ENCODE assay signal across 8 cellular contexts in genomic region chr17:77834170-77835115, GRCh38.
DNase-seq lines count a peak whose midpoint lies in the region; ATAC-seq and TF ChIP-seq lines count a peak whose summit lies in the region.

No MANE protein-coding gene starts in this region.

- no peaks in the 10 kb centered on the region for H3K27me3 Mint-ChIP-seq in Calu3 (ENCODE audit: unreplicated experiment)
- H3K27me3 Mint-ChIP-seq in stimulated activated memory B cell treated with anti-CD40 and anti-IgM and Interleukin-4, amounts not matched to agents 10 μg/mL and 1 μg/mL and 100 μg/mL, for 72 hours: peaks cover 78% of the 10 kb centered on the region

- intact Hi-C loops in Calu3 (cut with micrococcal nuclease; ENCODE audit: unreplicated experiment) (no loop called here), colonic mucosa (cut with DNase I) (no loop called here)

- TF ChIP-seq CTCF in Calu3 (IDR thresholded peaks at IDR 0.05; ENCODE audit: unreplicated experiment): no peak
- TF ChIP-seq CTCF in colonic mucosa (IDR thresholded peaks at IDR 0.05): no peak

- H3K9me3 ChIP-seq in colonic mucosa: no peaks in the 10 kb centered on the region

- no peaks in the 10 kb centered on the region for H3K9me3 Mint-ChIP-seq in Calu3 (ENCODE audit: low read depth, unreplicated experiment)
- H3K9me3 Mint-ChIP-seq in stimulated activated memory B cell treated with anti-CD40 and anti-IgM and Interleukin-4, amounts not matched to agents 10 μg/mL and 1 μg/mL and 100 μg/mL, for 72 hours: no peaks in the 10 kb centered on the region

- CTCF ChIA-PET in Calu3 (lab: Charles Lee): interaction anchor here (0.6 to 0.9 kb wide), 3 partner anchors 9 to 124 kb away, joined by 3 read pairs; partner anchors contain the start of gene TNRC6C

- H3K4me3 Mint-ChIP-seq in Calu3 (ENCODE audit: low read depth, unreplicated experiment): peak overlapping the region; percentile 22
- peak overlapping the region; percentile 6 for H3K4me3 Mint-ChIP-seq in stimulated activated memory B cell treated with anti-CD40 and anti-IgM and Interleukin-4, amounts not matched to agents 10 μg/mL and 1 μg/mL and 100 μg/mL, for 72 hours

- peaks cover 5% of the 10 kb centered on the region for H3K36me3 Mint-ChIP-seq in Calu3 (ENCODE audit: insufficient read depth, unreplicated experiment)
- H3K36me3 Mint-ChIP-seq in stimulated activated memory B cell treated with anti-CD40 and anti-IgM and Interleukin-4, amounts not matched to agents 10 μg/mL and 1 μg/mL and 100 μg/mL, for 72 hours: no peaks in the 10 kb centered on the region

- peak overlapping the region; percentile 58 for H3K27ac Mint-ChIP-seq in Calu3 (ENCODE audit: unreplicated experiment)
- no peak overlapping the region for H3K27ac Mint-ChIP-seq in stimulated activated memory B cell treated with anti-CD40 and anti-IgM and Interleukin-4, amounts not matched to agents 10 μg/mL and 1 μg/mL and 100 μg/mL, for 72 hours

- H3K4me3 ChIP-seq in colonic mucosa: no peak overlapping the region

- no peak overlapping the region for H3K9ac ChIP-seq in colonic mucosa (ENCODE audit: low read depth in 2 of 2, low read length in 2 of 2)

- BruUV-seq in Calu3 (replicated peaks; lab: Mats Ljungman, UMichigan): no TSS peak

- H3K4me1 Mint-ChIP-seq in Calu3 (ENCODE audit: low read depth, unreplicated experiment): peaks cover 49% of the 10 kb centered on the region
- H3K4me1 Mint-ChIP-seq in stimulated activated memory B cell treated with anti-CD40 and anti-IgM and Interleukin-4, amounts not matched to agents 10 μg/mL and 1 μg/mL and 100 μg/mL, for 72 hours: peaks cover 26% of the 10 kb centered on the region

- DNase-seq in Calu3 (peak; percentile 80), Kasumi-1 (lab: John Stamatoyannopoulos, UW) (peak; percentile 96), cerebellum (ENCODE audit: low spot score) (peak; percentile 82), mucosa of gallbladder (ENCODE audit: low spot score) (peak; percentile 79), colonic mucosa (no peak)

- no peaks in the 10 kb centered on the region for H3K36me3 ChIP-seq in colonic mucosa

- H3K27me3 ChIP-seq in colonic mucosa: no peaks in the 10 kb centered on the region

- H3K4me1 ChIP-seq in colonic mucosa: no peaks in the 10 kb centered on the region

- H3K27ac ChIP-seq in colonic mucosa: no peak overlapping the region

- peak; percentile 80 to 84 for ATAC-seq in activated CD4-positive, CD25-positive, alpha-beta regulatory T cell treated with anti-CD3 and anti-CD28 coated beads, Interleukin-2, amount 50 U/mL, for 24 hours
- peak; percentile 92 for ATAC-seq in stimulated activated memory B cell treated with anti-CD40 and anti-IgM and Interleukin-4, amounts not matched to agents 10 μg/mL and 1 μg/mL and 100 μg/mL, for 72 hours
- no peak for ATAC-seq in GM18505 (IDR thresholded peaks at IDR 0.05; ENCODE audit: unreplicated experiment)

- no peak for TF ChIP-seq POLR2A in GM18505 (IDR thresholded peaks at IDR 0.05; ENCODE audit: borderline replicate concordance, extremely low read depth, insufficient read depth, insufficient read length)
